10 cellular contexts compared by ENCODE assay signal in the genomic region with DNA sequence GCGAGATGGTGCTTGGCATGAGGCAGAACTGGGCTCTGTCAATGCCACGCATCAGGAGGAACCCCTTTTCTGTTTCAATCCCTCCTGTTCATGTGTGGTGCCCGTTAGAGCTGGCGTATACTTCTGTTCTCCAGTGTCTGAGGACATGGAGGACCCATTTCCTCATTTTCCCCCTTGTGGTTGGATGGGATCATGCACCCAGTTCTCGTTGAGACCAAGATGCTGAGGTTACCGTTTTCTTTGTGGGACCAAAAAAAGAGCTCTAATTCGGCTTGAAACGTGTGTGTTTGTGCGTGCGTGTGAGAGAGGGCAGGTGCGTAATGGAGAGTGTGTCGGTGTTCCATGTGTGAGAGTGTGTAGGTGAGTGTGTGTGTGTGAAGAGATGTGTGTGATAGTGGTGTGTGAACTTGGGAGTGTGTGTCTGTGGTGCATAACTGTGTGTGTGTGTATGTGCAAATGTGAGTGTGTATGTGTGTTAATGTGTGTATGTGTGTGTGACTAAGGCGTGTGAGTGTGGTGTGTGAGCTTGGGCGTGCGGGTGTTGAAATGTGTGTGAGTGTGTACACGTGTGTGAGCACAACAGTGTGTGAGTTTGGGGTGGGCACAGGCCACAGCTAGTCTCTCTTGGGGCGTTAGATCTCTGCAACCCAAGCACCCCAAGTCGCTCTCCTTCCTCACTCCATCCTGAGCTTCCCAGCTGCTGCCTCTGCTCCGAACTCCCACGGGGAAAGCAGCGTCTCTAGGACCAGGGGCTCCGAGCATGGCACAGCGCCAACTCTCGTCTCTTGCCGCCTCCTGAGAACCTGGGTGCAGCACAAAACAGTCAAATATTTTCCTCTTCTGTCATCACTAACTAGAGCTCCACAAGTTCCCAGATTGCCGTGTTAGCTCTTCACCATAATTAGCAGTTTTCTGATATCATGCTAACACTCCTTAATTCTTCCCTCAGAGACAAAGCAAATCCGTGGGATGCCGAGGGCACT.
DNase-seq lines count a peak whose midpoint lies in the region; ATAC-seq and TF ChIP-seq lines count a peak whose summit lies in the region.
"Had no signal": no experiment of that assay in that cellular context is flagged by ENCODE, and none has a peak within 500 bp of the region (broad histone marks: within the 10 kb centered on the region; RNA-seq: fewer than 3 reads in every experiment).

No MANE protein-coding gene starts in this region.

- no peak overlapping the region for H3K27ac ChIP-seq in KMS-11
- H3K27ac ChIP-seq: SJSA1, suprapubic skin had no signal

- TF ChIP-seq CTCF in KMS-11 (conservative IDR thresholded peaks at IDR 0.05; ENCODE audit: low read depth, low read length) = peak; percentile 38

- H3K4me1 ChIP-seq in KMS-11 (ENCODE audit: low read depth, poor library complexity, severe bottlenecking) = no peaks in the 10 kb centered on the region
- H3K4me1 ChIP-seq: SJSA1 had no signal

- DNase-seq in DMS 273 (lab: John Stamatoyannopoulos, UW; ENCODE audit: unreplicated experiment) (peak; percentile 67), DMS 273 treated with DMSO at 0.1 percent for 48 hours (lab: John Stamatoyannopoulos, UW) (no peak), medulla oblongata (ENCODE audit: extremely low spot score) (peak; percentile 41), NCI-H2029 treated with DMSO at 0.1 percent for 48 hours (lab: John Stamatoyannopoulos, UW) (no peak)
- DNase-seq in activated CD4-positive, alpha-beta T cell treated with anti-CD3 and anti-CD28 coated beads, Interleukin-2, amount 50 U/mL, for 48 hours = peak; percentile 13 to 18

- no peak overlapping the region for H3K9ac ChIP-seq in KMS-11

- H3K27me3 ChIP-seq in KMS-11 (ENCODE audit: insufficient read depth, low read depth) = no peaks in the 10 kb centered on the region
- H3K27me3 ChIP-seq: SJSA1, suprapubic skin had no signal

- no peaks in the 10 kb centered on the region for H3K36me3 ChIP-seq in KMS-11 (ENCODE audit: insufficient read depth)
- H3K36me3 ChIP-seq: SJSA1, suprapubic skin had no signal

- H4K20me1 ChIP-seq in KMS-11 (ENCODE audit: insufficient read depth) = no peaks in the 10 kb centered on the region

- H2AFZ ChIP-seq in KMS-11 (ENCODE audit: low read depth) = no peak overlapping the region

- ATAC-seq in GM19395 (IDR thresholded peaks at IDR 0.05; ENCODE audit: unreplicated experiment) (no peak), HG03175 (IDR thresholded peaks at IDR 0.05; ENCODE audit: unreplicated experiment) (no peak)

- H3K79me2 ChIP-seq in KMS-11 (ENCODE audit: insufficient read depth, low read depth) = no peaks in the 10 kb centered on the region

- no peak overlapping the region for H3K4me2 ChIP-seq in KMS-11

- H3K4me3 ChIP-seq in KMS-11 (IDR thresholded peaks at IDR 0.05; ENCODE audit: insufficient read depth, low read depth, low read length) = no peak overlapping the region
- H3K4me3 ChIP-seq: SJSA1, suprapubic skin had no signal

Comparison
In these comparisons a context has a peak if more than half of its experiments do, and no peak if none do; other contexts are left out.
1. DNase-seq: peak in DMS 273 (single experiment), activated CD4-positive, alpha-beta T cell treated with anti-CD3 and anti-CD28 coated beads, Interleukin-2, amount 50 U/mL, for 48 hours (2 of 2) and medulla oblongata (single experiment); none in DMS 273 treated with DMSO at 0.1 percent for 48 hours (single experiment) and NCI-H2029 treated with DMSO at 0.1 percent for 48 hours (single experiment).